ENCODE assay signal across 2 cellular contexts in genomic region chr10:76230866-76231257, GRCh38.
TF ChIP-seq lines count a peak whose summit lies in the region.

No MANE protein-coding gene starts in this region.

TF ChIP-seq in SK-N-SH, 30 proteins besides CTCF, POLR2A, EP300 and RAD21:
- TF ChIP-seq GABPA (IDR thresholded peaks at IDR 0.05; ENCODE audit: low read depth) (no peak), FOXJ3 (CRISPR knock-in tag; IDR thresholded peaks at IDR 0.05) (no peak), TCF12 (IDR thresholded peaks at IDR 0.05) (no peak), GATA2 (CRISPR knock-in tag; IDR thresholded peaks at IDR 0.05) (no peak), NFIC (IDR thresholded peaks at IDR 0.05; ENCODE audit: borderline replicate concordance) (no peak), RXRA (IDR thresholded peaks at IDR 0.05; ENCODE audit: borderline replicate concordance, low read depth) (no peak), JUND (IDR thresholded peaks at IDR 0.05) (no peak), IRF3 (IDR thresholded peaks at IDR 0.05; ENCODE audit: low read depth, low read length) (no peak), ELF1 (IDR thresholded peaks at IDR 0.05) (no peak), REST (IDR thresholded peaks at IDR 0.05; ENCODE audit: low read depth, low read length) (no peak)

TF ChIP-seq in SK-N-SH treated with all-trans-retinoic acid at 6 μM for 48 hours, 23 proteins besides CTCF, POLR2A, EP300 and RAD21:
- TF ChIP-seq CSRNP3 (CRISPR knock-in tag; IDR thresholded peaks at IDR 0.05) (no peak), CSDC2 (CRISPR knock-in tag; IDR thresholded peaks at IDR 0.05) (no peak), ZNF565 (CRISPR knock-in tag; conservative IDR thresholded peaks at IDR 0.05; ENCODE audit: low read depth) (no peak), ZNF8 (CRISPR knock-in tag; IDR thresholded peaks at IDR 0.05) (no peak), GLIS3 (CRISPR knock-in tag; IDR thresholded peaks at IDR 0.05) (no peak)
